In the genomic region with DNA sequence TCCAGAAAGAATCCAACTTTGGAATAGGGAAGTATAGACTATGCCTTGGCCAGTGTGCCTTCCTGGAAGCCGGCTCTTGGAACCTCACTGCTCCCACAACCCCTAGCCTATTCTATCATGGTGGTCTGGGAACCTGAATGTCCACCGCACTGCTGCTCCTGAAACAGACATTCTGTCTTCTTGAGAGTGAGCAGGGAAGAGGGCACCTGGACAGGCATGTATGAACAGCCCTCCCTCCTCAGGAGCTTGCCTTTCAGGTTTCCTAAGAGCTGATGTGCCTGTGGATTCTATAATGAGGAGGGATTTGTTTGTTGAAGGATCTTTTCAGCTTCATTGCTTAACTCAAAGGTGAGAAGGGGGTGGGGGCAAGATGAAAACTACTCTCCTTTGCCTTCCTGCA, we compare ENCODE assay signal across 35 cellular contexts.
"Had no signal": no experiment of that assay in that cellular context is flagged by ENCODE, and none has a peak within 500 bp of the region (broad histone marks: within the 10 kb centered on the region; RNA-seq: fewer than 3 reads in every experiment).

No MANE protein-coding gene starts in this region.

- H3K9me3 ChIP-seq: adrenal gland, esophagus muscularis mucosa, neutrophil, ovary, thoracic aorta, upper lobe of left lung had no signal

- H3K4me1 ChIP-seq: upper lobe of left lung had no signal

- DNase-seq: activated CD4-positive, alpha-beta T cell treated with anti-CD3 and anti-CD28 coated beads for 4 hours; activated CD4-positive, alpha-beta T cell treated with anti-CD3 and anti-CD28 coated beads, Interleukin-2, amount 50 U/mL, for 4 hours; activated CD8-positive, alpha-beta memory T cell treated with anti-CD3 and anti-CD28 coated beads, Interleukin-2, amount 50 U/mL, for 4 hours; activated effector memory CD4-positive, alpha-beta T cell treated with anti-CD3 and anti-CD28 coated beads, Interleukin-2, amount 50 U/mL, for 16 hours; activated naive CD4-positive, alpha-beta T cell treated with anti-CD3 and anti-CD28 coated beads for 36 hours; activated naive CD8-positive, alpha-beta T cell treated with anti-CD3 and anti-CD28 coated beads for 36 hours; activated T-cell treated with anti-CD3 and anti-CD28 coated beads, Interleukin-2, amount 50 U/mL, for 1 hour; adrenal gland; aorta; caudate nucleus; cortex of kidney; effector memory CD8-positive, alpha-beta T cell; foreskin melanocyte; left cardiac atrium; naive B cell; nephron progenitor cell; ovary; retina; stimulated activated CD4-positive, alpha-beta T cell treated with anti-CD3 and anti-CD28 coated beads, Interleukin-12 subunit alpha, Interleukin-12 subunit beta, amount 100 ng/mL, for 4 hours; stimulated activated CD4-positive, alpha-beta T cell treated with anti-CD3 and anti-CD28 coated beads, Interleukin-4, amount 100 ng/mL, for 24 hours; T-helper 9 cell; upper lobe of left lung had no signal

- H3K36me3 ChIP-seq: adrenal gland, esophagus muscularis mucosa, neutrophil, ovary, thoracic aorta, upper lobe of left lung had no signal

- H3K4me1 Mint-ChIP-seq: activated naive CD8-positive, alpha-beta T cell treated with anti-CD3 and anti-CD28 coated beads for 36 hours; naive B cell; nephron progenitor cell; stimulated activated effector memory CD8-positive, alpha-beta T cell treated with anti-CD3 and anti-CD28 coated beads, Interleukin-12 subunit alpha, Interleukin-12 subunit beta, amount 100 ng/mL, for 72 hours had no signal

- ATAC-seq: effector memory CD8-positive, alpha-beta T cell; left cardiac atrium; sciatic nerve; stimulated activated effector memory CD8-positive, alpha-beta T cell treated with anti-CD3 and anti-CD28 coated beads, Interleukin-12 subunit alpha, Interleukin-12 subunit beta, amount 100 ng/mL, for 72 hours had no signal

- H3K4me3 Mint-ChIP-seq: activated naive CD4-positive, alpha-beta T cell treated with anti-CD3 and anti-CD28 coated beads for 36 hours; activated naive CD8-positive, alpha-beta T cell treated with anti-CD3 and anti-CD28 coated beads for 36 hours; activated T-helper 1 cell treated with anti-CD3 and anti-CD28 coated beads, Interleukin-12 subunit alpha, Interleukin-12 subunit beta, Interleukin-2, Interleukin-4 antibody, amounts not matched to agents 30 ng/mL and 10 ng/mL and 1 ng/mL, durations not matched to agents 14 hours and 24 hours and 36 hours; brain; effector memory CD8-positive, alpha-beta T cell; mesothelial cell of epicardium; naive B cell; nephron progenitor cell; stimulated activated effector memory CD8-positive, alpha-beta T cell treated with anti-CD3 and anti-CD28 coated beads, Interleukin-12 subunit alpha, Interleukin-12 subunit beta, amount 100 ng/mL, for 72 hours; stimulated activated naive CD8-positive, alpha-beta T cell treated with anti-CD3 and anti-CD28 coated beads, Interleukin-15, Interleukin-2, amounts not matched to agents 100 ng/mL and 50 ng/mL, for 24 hours; T-helper 1 cell treated with Interleukin-12 subunit alpha and Interleukin-12 subunit beta and Interleukin-4 antibody, amounts not matched to agents 30 μg/mL and 1 μg/mL, for 36 hours had no signal

- H3K27me3 ChIP-seq: adrenal gland, ovary, upper lobe of left lung had no signal

- H3K4me3 ChIP-seq: adrenal gland, esophagus muscularis mucosa, ovary, skin epidermis, thoracic aorta, upper lobe of left lung had no signal

- H3K27ac Mint-ChIP-seq: activated naive CD4-positive, alpha-beta T cell treated with anti-CD3 and anti-CD28 coated beads for 36 hours; activated naive CD8-positive, alpha-beta T cell treated with anti-CD3 and anti-CD28 coated beads for 36 hours; activated T-helper 1 cell treated with anti-CD3 and anti-CD28 coated beads, Interleukin-12 subunit alpha, Interleukin-12 subunit beta, Interleukin-2, Interleukin-4 antibody, amounts not matched to agents 30 ng/mL and 10 ng/mL and 1 ng/mL, durations not matched to agents 14 hours and 24 hours and 36 hours; brain; effector memory CD8-positive, alpha-beta T cell; mesothelial cell of epicardium; nephron progenitor cell; progenitor cell of endocrine pancreas; stimulated activated effector memory CD8-positive, alpha-beta T cell treated with anti-CD3 and anti-CD28 coated beads, Interleukin-12 subunit alpha, Interleukin-12 subunit beta, amount 100 ng/mL, for 72 hours; stimulated activated naive CD8-positive, alpha-beta T cell treated with anti-CD3 and anti-CD28 coated beads, Interleukin-15, Interleukin-2, amounts not matched to agents 100 ng/mL and 50 ng/mL, for 24 hours; T-helper 1 cell treated with Interleukin-12 subunit alpha and Interleukin-12 subunit beta and Interleukin-4 antibody, amounts not matched to agents 30 μg/mL and 1 μg/mL, for 36 hours had no signal

- H3K9me3 Mint-ChIP-seq: activated naive CD4-positive, alpha-beta T cell treated with anti-CD3 and anti-CD28 coated beads for 36 hours; activated naive CD8-positive, alpha-beta T cell treated with anti-CD3 and anti-CD28 coated beads for 36 hours; activated T-helper 1 cell treated with anti-CD3 and anti-CD28 coated beads, Interleukin-12 subunit alpha, Interleukin-12 subunit beta, Interleukin-2, Interleukin-4 antibody, amounts not matched to agents 30 ng/mL and 10 ng/mL and 1 ng/mL, durations not matched to agents 14 hours and 24 hours and 36 hours; effector memory CD8-positive, alpha-beta T cell; stimulated activated effector memory CD8-positive, alpha-beta T cell treated with anti-CD3 and anti-CD28 coated beads, Interleukin-12 subunit alpha, Interleukin-12 subunit beta, amount 100 ng/mL, for 72 hours; stimulated activated naive CD8-positive, alpha-beta T cell treated with anti-CD3 and anti-CD28 coated beads, Interleukin-15, Interleukin-2, amounts not matched to agents 100 ng/mL and 50 ng/mL, for 24 hours; T-helper 1 cell treated with Interleukin-12 subunit alpha and Interleukin-12 subunit beta and Interleukin-4 antibody, amounts not matched to agents 30 μg/mL and 1 μg/mL, for 36 hours had no signal

- H3K27ac ChIP-seq: adrenal gland, esophagus muscularis mucosa, neutrophil, ovary, thoracic aorta, upper lobe of left lung, VCaP had no signal

- H3K36me3 Mint-ChIP-seq: activated naive CD8-positive, alpha-beta T cell treated with anti-CD3 and anti-CD28 coated beads for 36 hours; brain; mesothelial cell of epicardium; naive B cell; stimulated activated effector memory CD8-positive, alpha-beta T cell treated with anti-CD3 and anti-CD28 coated beads, Interleukin-12 subunit alpha, Interleukin-12 subunit beta, amount 100 ng/mL, for 72 hours had no signal
